20 cellular contexts compared by ENCODE assay signal in the genomic region with DNA sequence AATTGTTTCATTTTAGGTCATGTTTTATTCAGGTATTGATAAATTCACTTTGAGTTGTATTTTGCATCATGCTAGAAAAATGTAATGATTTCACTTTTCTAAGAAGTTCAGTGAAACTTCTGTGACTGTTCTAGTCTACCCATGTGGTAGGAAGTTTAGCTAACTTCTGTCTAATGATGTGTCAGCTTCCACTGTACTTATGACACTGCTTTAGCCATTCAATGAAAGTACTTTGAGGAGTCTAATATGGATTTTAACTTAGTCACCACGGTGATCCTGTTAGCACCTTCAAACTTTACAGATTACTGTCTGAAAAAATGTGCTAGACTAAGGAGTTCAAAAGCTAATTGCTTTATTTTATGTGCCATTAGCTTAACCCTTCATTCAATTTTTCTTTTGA.
"Had no signal": no experiment of that assay in that cellular context is flagged by ENCODE, and none has a peak within 500 bp of the region (broad histone marks: within the 10 kb centered on the region; RNA-seq: fewer than 3 reads in every experiment).

No MANE protein-coding gene starts in this region.

- FAIRE-seq: endothelial cell of umbilical vein, pancreas had no signal

- ATAC-seq: activated CD4-positive, CD25-positive, alpha-beta regulatory T cell treated with anti-CD3 and anti-CD28 coated beads, Interleukin-2, amount 50 U/mL, for 24 hours; activated T-helper 17 cell treated with anti-CD3 and anti-CD28 coated beads, Interleukin-2, amount 50 U/mL, for 72 hours; heart left ventricle; left cardiac atrium; pancreas; stimulated activated effector memory CD8-positive, alpha-beta T cell treated with anti-CD3 and anti-CD28 coated beads, Interleukin-12 subunit alpha, Interleukin-12 subunit beta, amount 100 ng/mL, for 72 hours; T-cell had no signal

- H3K27ac Mint-ChIP-seq: activated T-helper 17 cell treated with anti-CD3 and anti-CD28 coated beads, Interleukin-2, amount 50 U/mL, for 72 hours; immature natural killer cell; naive B cell; neural progenitor cell; stimulated activated effector memory CD8-positive, alpha-beta T cell treated with anti-CD3 and anti-CD28 coated beads, Interleukin-12 subunit alpha, Interleukin-12 subunit beta, amount 100 ng/mL, for 72 hours; T-cell had no signal

- H3K27me3 ChIP-seq: heart left ventricle, neural progenitor cell, pancreas had no signal

- H3K4me1 Mint-ChIP-seq: activated T-helper 17 cell treated with anti-CD3 and anti-CD28 coated beads, Interleukin-2, amount 50 U/mL, for 72 hours; central memory CD8-positive, alpha-beta T cell; immature natural killer cell; naive B cell; neural progenitor cell; stimulated activated effector memory CD8-positive, alpha-beta T cell treated with anti-CD3 and anti-CD28 coated beads, Interleukin-12 subunit alpha, Interleukin-12 subunit beta, amount 100 ng/mL, for 72 hours; T-cell had no signal

- H3K4me1 ChIP-seq: heart left ventricle, neural progenitor cell, pancreas had no signal

- H3K36me3 Mint-ChIP-seq: immature natural killer cell, naive B cell, neural progenitor cell, T-cell had no signal

- H3K36me3 ChIP-seq: heart left ventricle, neural progenitor cell, pancreas, thoracic aorta had no signal

- H3K4me3 ChIP-seq: heart left ventricle, lung, neural progenitor cell, pancreas, thoracic aorta had no signal

- H3K27ac ChIP-seq: heart left ventricle, neural progenitor cell, pancreas, thoracic aorta had no signal

- H3K9ac ChIP-seq: neural progenitor cell had no signal

- DNase-seq: activated naive CD4-positive, alpha-beta T cell treated with Interleukin-2 at 50 U/mL for 16 hours; activated T-cell treated with anti-CD3 and anti-CD28 coated beads for 4 hours; cortex of kidney; effector CD8-positive, alpha-beta T cell; foreskin melanocyte; heart left ventricle; immature natural killer cell; left cardiac atrium; naive B cell; pancreas; T-cell; T-helper 9 cell had no signal

- H3K4me2 ChIP-seq: neural progenitor cell had no signal

- H3K4me3 Mint-ChIP-seq: activated T-helper 17 cell treated with anti-CD3 and anti-CD28 coated beads, Interleukin-2, amount 50 U/mL, for 72 hours; central memory CD8-positive, alpha-beta T cell; immature natural killer cell; naive B cell; neural progenitor cell; stimulated activated effector memory CD8-positive, alpha-beta T cell treated with anti-CD3 and anti-CD28 coated beads, Interleukin-12 subunit alpha, Interleukin-12 subunit beta, amount 100 ng/mL, for 72 hours; T-cell had no signal

- H3K9me3 ChIP-seq: pancreas, thoracic aorta had no signal

- H3K27me3 Mint-ChIP-seq: activated T-helper 17 cell treated with anti-CD3 and anti-CD28 coated beads, Interleukin-2, amount 50 U/mL, for 72 hours; central memory CD8-positive, alpha-beta T cell; naive B cell; T-cell had no signal

- H2AFZ ChIP-seq: neural progenitor cell had no signal
